In the genomic region with DNA sequence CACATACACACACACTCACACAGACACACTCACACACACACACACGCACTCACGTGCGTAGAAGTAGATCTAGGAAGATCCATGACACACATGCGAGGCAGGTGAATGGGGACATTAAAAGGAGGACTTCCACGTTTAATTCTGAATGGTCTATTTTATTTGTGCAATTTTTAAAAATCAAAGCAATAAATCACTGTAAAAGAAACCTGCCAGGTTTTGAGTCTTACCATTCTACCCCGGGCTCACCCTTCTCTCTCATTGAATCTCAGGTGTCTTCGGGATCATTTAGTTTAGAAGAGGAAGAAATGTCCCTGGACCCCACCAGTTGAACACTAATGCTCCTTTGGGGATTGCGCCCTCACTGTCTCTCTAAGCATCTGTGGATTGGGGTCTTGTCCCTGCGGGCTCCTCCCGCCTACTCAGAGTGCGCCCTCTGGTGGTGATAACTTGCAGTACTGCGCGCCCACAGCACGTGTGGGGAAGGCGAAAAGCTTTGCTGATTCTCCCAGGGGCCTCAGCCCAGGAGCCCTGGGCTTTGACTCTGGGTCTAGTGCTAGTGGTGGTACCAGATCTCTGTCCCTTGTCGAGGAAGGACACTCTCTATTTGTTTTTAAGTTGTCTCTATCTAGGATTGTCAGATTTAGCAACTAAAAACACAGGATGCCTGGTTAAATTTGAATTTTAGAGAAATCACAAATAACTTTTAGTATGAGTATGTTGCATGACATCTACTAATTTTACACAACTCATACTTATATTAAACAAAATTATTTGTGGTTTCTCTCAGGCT, we compare ENCODE assay signal across 8 cellular contexts. TPM values are rescaled to one million over a fixed set of nuclear protein-coding genes. Genes with fewer than 3 reads are reported as not detected.
DNase-seq lines count a peak whose midpoint lies in the region; ATAC-seq, FAIRE-seq and TF ChIP-seq lines count a peak whose summit lies in the region.

No MANE protein-coding gene starts in this region.

- H3K36me3 Mint-ChIP-seq in activated CD4-positive, alpha-beta T cell treated with anti-CD3 and anti-CD28 coated beads, Interleukin-2, amount 10 ng/mL, durations not matched to agents 7 days and 5 days (ENCODE audit: low read depth) = no peaks in the 10 kb centered on the region

- peaks cover 13% of the 10 kb centered on the region for H3K9me3 Mint-ChIP-seq in activated CD4-positive, alpha-beta T cell treated with anti-CD3 and anti-CD28 coated beads, Interleukin-2, amount 10 ng/mL, durations not matched to agents 7 days and 5 days

- no peaks in the 10 kb centered on the region for H3F3A ChIP-seq in DOHH2 (ENCODE audit: control insufficient read depth, insufficient read depth)

- no peaks in the 10 kb centered on the region for H4K20me1 ChIP-seq in DOHH2 (ENCODE audit: control insufficient read depth, insufficient read depth, low read depth, low read length)
- no peaks in the 10 kb centered on the region for H4K20me1 ChIP-seq in endothelial cell of umbilical vein (replicated peaks; ENCODE audit: control insufficient read depth, extremely low read depth, insufficient read depth, low read length)

- peak; percentile 30 for DNase-seq in HT-29 (ENCODE audit: low spot score)
- DNase-seq in activated CD4-positive, alpha-beta T cell treated with anti-CD3 and anti-CD28 coated beads, Interleukin-2, amount 10 ng/mL, durations not matched to agents 7 days and 5 days = peak; percentile 45
- peak; percentile 33 for DNase-seq in endothelial cell of umbilical vein (ENCODE audit: low read depth, low spot score)
- DNase-seq in pancreas = peak in 2 of 6 donors; percentile 40 to 74
- no peak for DNase-seq in AML-193 (lab: John Stamatoyannopoulos, UW)
- no peak for DNase-seq in HCEC 1CT
- no peak for DNase-seq in middle frontal gyrus (ENCODE audit: extremely low spot score, low spot score)

- no peak overlapping the region for H2AFZ ChIP-seq in endothelial cell of umbilical vein (ENCODE audit: low read depth, low read length)

- intact Hi-C loops in endothelial cell of umbilical vein (cut with micrococcal nuclease) = loop anchor here (1.0 kb wide), 3 partner anchors 287 to 874 kb away; no protein-coding TSS in a partner anchor
- intact Hi-C loops in pancreas (cut with DNase I) = no loop called here

- WGBS in pancreas, 2 donors = 60 to 63% methylated on average over 16 of the region's 16 CpGs

- H3K4me3 ChIP-seq in DOHH2 (ENCODE audit: low read length) (no peak overlapping the region), endothelial cell of umbilical vein (replicated peaks in 1 of 3; ENCODE audit: insufficient read depth in 1 of 3, low read depth in 1 of 3, low read length in 3 of 3) (no peak overlapping the region), pancreas (no peak overlapping the region)

- BruUV-seq in endothelial cell of umbilical vein (replicated peaks; lab: Mats Ljungman, UMichigan) = no TSS peak

- H3K4me1 Mint-ChIP-seq in activated CD4-positive, alpha-beta T cell treated with anti-CD3 and anti-CD28 coated beads, Interleukin-2, amount 10 ng/mL, durations not matched to agents 7 days and 5 days = no peaks in the 10 kb centered on the region

- TF ChIP-seq CTCF in DOHH2 (IDR thresholded peaks at IDR 0.05; ENCODE audit: low read depth, low read length, poor library complexity, severe bottlenecking) = peak; percentile 96
- peak; percentile 75 to 87 for TF ChIP-seq CTCF in endothelial cell of umbilical vein (IDR thresholded peaks at IDR 0.05; ENCODE audit: extremely low read depth in 1 of 2, insufficient read depth in 1 of 2, low read depth in 1 of 2, low read length in 2 of 2)
- TF ChIP-seq CTCF in pancreas (IDR thresholded peaks at IDR 0.05) = peak; percentile 30 to 43 (median 39)

- H3K9ac ChIP-seq in endothelial cell of umbilical vein (replicated peaks; ENCODE audit: extremely low read depth, insufficient read depth, low read length) = no peak overlapping the region

- H3K9me3 ChIP-seq in DOHH2 (ENCODE audit: control insufficient read depth, insufficient read depth, low read length) = peaks cover 11% of the 10 kb centered on the region
- no peaks in the 10 kb centered on the region for H3K9me3 ChIP-seq in endothelial cell of umbilical vein (replicated peaks; ENCODE audit: control insufficient read depth, insufficient read depth, low read length)
- H3K9me3 ChIP-seq in pancreas = no peaks in the 10 kb centered on the region

- ATAC-seq in pancreas = peak in 1 of 4 donors; percentile 47

- POLR2A ChIA-PET in activated CD4-positive, alpha-beta T cell treated with anti-CD3 and anti-CD28 coated beads, Interleukin-2, amount 10 ng/mL, durations not matched to agents 7 days and 5 days (lab: Charles Lee) = no interaction called here
- POLR2A ChIA-PET in endothelial cell of umbilical vein (lab: Charles Lee) = no interaction called here

- no peaks in the 10 kb centered on the region for H3K9me1 ChIP-seq in endothelial cell of umbilical vein (replicated peaks; ENCODE audit: control insufficient read depth, extremely low read depth, insufficient read depth, low read length)

- dilution Hi-C loops in endothelial cell of umbilical vein (cut with MboI; ENCODE audit: extremely low pct_ligation_motif_present, low sequenced_read_pairs) = no loop called here

- H3K27me3 ChIP-seq in DOHH2 (ENCODE audit: control insufficient read depth, low read length) = peaks cover 3% of the 10 kb centered on the region; the same call in 1 of the 2 replicates
- H3K27me3 ChIP-seq in endothelial cell of umbilical vein (ENCODE audit: control insufficient read depth in 2 of 2, insufficient read depth in 2 of 2, low read length in 2 of 2) = peaks cover 2 to 6% of the 10 kb centered on the region in 2 experiments
- no peaks in the 10 kb centered on the region for H3K27me3 ChIP-seq in pancreas

- H3K4me1 ChIP-seq in DOHH2 (ENCODE audit: control insufficient read depth, low read length) (no peaks in the 10 kb centered on the region), endothelial cell of umbilical vein (ENCODE audit: control insufficient read depth, extremely low read depth, insufficient read depth, low read length) (no peaks in the 10 kb centered on the region), pancreas (no peaks in the 10 kb centered on the region)

- FAIRE-seq in endothelial cell of umbilical vein (lab: Jason Lieb, UNC) (no peak), pancreas (lab: Jason Lieb, UNC) (no peak)

- H3K4me3 Mint-ChIP-seq in activated CD4-positive, alpha-beta T cell treated with anti-CD3 and anti-CD28 coated beads, Interleukin-2, amount 10 ng/mL, durations not matched to agents 7 days and 5 days = no peak overlapping the region

- CTCF ChIA-PET in activated CD4-positive, alpha-beta T cell treated with anti-CD3 and anti-CD28 coated beads, Interleukin-2, amount 10 ng/mL, durations not matched to agents 7 days and 5 days (lab: Charles Lee) = no interaction called here
- CTCF ChIA-PET in endothelial cell of umbilical vein (lab: Charles Lee) = interaction anchor here (0.5 to 8.1 kb wide), 44 partner anchors 9 to 1109 kb away, joined by 3 to 140 read pairs (median 4); partner anchors contain the start of gene BOD1

- no peaks in the 10 kb centered on the region for H3K36me3 ChIP-seq in DOHH2 (ENCODE audit: control insufficient read depth, low read length)
- H3K36me3 ChIP-seq in endothelial cell of umbilical vein (ENCODE audit: control insufficient read depth in 2 of 2, extremely low read depth in 1 of 2, insufficient read depth in 2 of 2, low read length in 2 of 2) = no peaks in the 10 kb centered on the region
- H3K36me3 ChIP-seq in pancreas = no peaks in the 10 kb centered on the region

- H3K79me2 ChIP-seq in DOHH2 (ENCODE audit: control insufficient read depth, low read length) (no peaks in the 10 kb centered on the region), endothelial cell of umbilical vein (ENCODE audit: control insufficient read depth, insufficient read depth, low read length) (no peaks in the 10 kb centered on the region)

- no peak overlapping the region for H3K27ac Mint-ChIP-seq in activated CD4-positive, alpha-beta T cell treated with anti-CD3 and anti-CD28 coated beads, Interleukin-2, amount 10 ng/mL, durations not matched to agents 7 days and 5 days

- no peak for TF ChIP-seq POLR2A in endothelial cell of umbilical vein (IDR thresholded peaks at IDR 0.05; ENCODE audit: low read depth, low read length)

- no peaks in the 10 kb centered on the region for H3K27me3 Mint-ChIP-seq in activated CD4-positive, alpha-beta T cell treated with anti-CD3 and anti-CD28 coated beads, Interleukin-2, amount 10 ng/mL, durations not matched to agents 7 days and 5 days

- H3K4me2 ChIP-seq in DOHH2 (ENCODE audit: low read length) (no peak overlapping the region), endothelial cell of umbilical vein (ENCODE audit: insufficient read depth, low read length) (no peak overlapping the region)

- H3K27ac ChIP-seq in DOHH2 (ENCODE audit: low read depth, low read length) = no peak overlapping the region
- H3K27ac ChIP-seq in endothelial cell of umbilical vein (ENCODE audit: insufficient read depth, low read depth, low read length) = no peak overlapping the region
- H3K27ac ChIP-seq in pancreas = no peak overlapping the region

- no peaks in the 10 kb centered on the region for H3K9me2 ChIP-seq in DOHH2 (replicated peaks; ENCODE audit: control insufficient read depth, low read length)

TF ChIP-seq in endothelial cell of umbilical vein, 7 proteins besides CTCF, POLR2A, EP300 and RAD21 (continues in another document):
- TF ChIP-seq POLR2AphosphoS5 (IDR thresholded peaks at IDR 0.05; ENCODE audit: insufficient read depth, low read depth, low read length) (no peak), FOS (IDR thresholded peaks at IDR 0.05; ENCODE audit: borderline replicate concordance, insufficient read depth, low read length) (no peak), MYC (IDR thresholded peaks at IDR 0.05; ENCODE audit: low read depth, low read length) (no peak), EZH2 (IDR thresholded peaks at IDR 0.05; ENCODE audit: borderline replicate concordance, low read depth, low read length, severe bottlenecking) (no peak)
- TF ChIP-seq, protein P1, sequence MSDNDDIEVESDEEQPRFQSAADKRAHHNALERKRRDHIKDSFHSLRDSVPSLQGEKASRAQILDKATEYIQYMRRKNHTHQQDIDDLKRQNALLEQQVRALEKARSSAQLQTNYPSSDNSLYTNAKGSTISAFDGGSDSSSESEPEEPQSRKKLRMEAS (IDR thresholded peaks at IDR 0.05; ENCODE audit: insufficient read depth, insufficient read length) = no peak

RNA-seq across cellular contexts. Expression of gene BOD1, which starts 34.8 kb away (rescaled TPM):
- total RNA-seq in HT-29 (2014; rRNA removed; shearing (Covaris generic)) = 55.2 and 55.4 TPM in 2 replicates
- total RNA-seq in activated CD4-positive, alpha-beta T cell treated with anti-CD3 and anti-CD28 coated beads, Interleukin-2, amount 10 ng/mL, durations not matched to agents 7 days and 5 days = 10 to 100 TPM; 17.7 to 22.6 TPM
- total RNA-seq in endothelial cell of umbilical vein (55.0 and 62.4 TPM in 2 replicates), pancreas (10 to 100 TPM; 24.1 to 31.6 (median 27.4) TPM)
- polyA plus RNA-seq in endothelial cell of umbilical vein (44.4 and 57.6 TPM in 2 replicates), pancreas (10 to 100 TPM; 21.5 to 42.5 TPM)
- polyA plus RNA-seq in endothelial cell of umbilical vein (2011; cell fraction: cytosol; rRNA removed) = 53.9 and 75.2 TPM in 2 replicates
- 111 and 112 TPM in 2 replicates for polyA plus RNA-seq in endothelial cell of umbilical vein (2011; cell fraction: nucleus; rRNA removed)
- polyA plus RNA-seq in endothelial cell of umbilical vein (2012) = 51.2 and 59.9 TPM in 2 replicates
- 41.1 and 56.7 TPM in 2 replicates for polyA minus RNA-seq in endothelial cell of umbilical vein
- 20.9 TPM for polyA minus RNA-seq in endothelial cell of umbilical vein (2011; cell fraction: cytosol; rRNA and poly(A)+ RNA removed)
- 30.0 and 32.3 TPM in 2 replicates for polyA minus RNA-seq in endothelial cell of umbilical vein (2011; cell fraction: nucleus; rRNA and poly(A)+ RNA removed)

Comparison
In these comparisons a context has a peak if more than half of its experiments do, and no peak if none do; other contexts are left out.
1. CTCF ChIP-seq: peak in every context shown above with its lines; median percentile 96 in DOHH2; 81 in endothelial cell of umbilical vein; 39 in pancreas.
2. DNase-seq: peak in HT-29 (single experiment), activated CD4-positive, alpha-beta T cell treated with anti-CD3 and anti-CD28 coated beads, Interleukin-2, amount 10 ng/mL, durations not matched to agents 7 days and 5 days (single experiment) and endothelial cell of umbilical vein (single experiment); none in AML-193 (0 of 2), HCEC 1CT (single experiment) and middle frontal gyrus (single experiment).